8 cellular contexts compared by ENCODE assay signal in genomic region chr5:138077064-138077696, GRCh38. TPM values are rescaled to one million over a fixed set of nuclear protein-coding genes. Genes with fewer than 3 reads are reported as not detected.
DNase-seq lines count a peak whose midpoint lies in the region; ATAC-seq, FAIRE-seq and TF ChIP-seq lines count a peak whose summit lies in the region.

No MANE protein-coding gene starts in this region.

- H3K4me1 Mint-ChIP-seq in stimulated activated naive CD8-positive, alpha-beta T cell treated with anti-CD3 and anti-CD28 coated beads, Interleukin-15, amount 100 ng/mL, for 72 hours, result peaks cover 16% of the 10 kb centered on the region
- peaks cover 15% of the 10 kb centered on the region for H3K4me1 Mint-ChIP-seq in stimulated activated memory B cell treated with anti-CD40 and anti-IgM and Interleukin-4, amounts not matched to agents 10 μg/mL and 1 μg/mL and 100 μg/mL, for 72 hours

- DNase-seq in AG09309 (ENCODE audit: low read depth) (peak; percentile 21), GM19238 (ENCODE audit: insufficient read length, low spot score) (peak; percentile 33), NCI-H345 (lab: John Stamatoyannopoulos, UW) (peak; percentile 70), mucosa of descending colon (peak in 2 of 3 donors; percentile 31 to 89)
- peak; percentile 41 for DNase-seq in activated CD4-positive, alpha-beta T cell treated with anti-CD3 and anti-CD28 coated beads, Interleukin-2, amount 50 U/mL, for 1 hour
- peak; percentile 13 to 35 for DNase-seq in stimulated activated naive CD8-positive, alpha-beta T cell treated with anti-CD3 and anti-CD28 coated beads, Interleukin-15, amount 100 ng/mL, for 72 hours

- no peaks in the 10 kb centered on the region for H3K9me3 ChIP-seq in mucosa of descending colon

- no peak overlapping the region for H3K4me3 ChIP-seq in AG09309 (ENCODE audit: control insufficient read depth, low read depth, low read length)
- no peak overlapping the region for H3K4me3 ChIP-seq in mucosa of descending colon

- ATAC-seq in mucosa of descending colon, result peak; percentile 84
- no peak for ATAC-seq in stimulated activated naive CD8-positive, alpha-beta T cell treated with anti-CD3 and anti-CD28 coated beads, Interleukin-15, amount 100 ng/mL, for 72 hours
- ATAC-seq in stimulated activated memory B cell treated with anti-CD40 and anti-IgM and Interleukin-4, amounts not matched to agents 10 μg/mL and 1 μg/mL and 100 μg/mL, for 72 hours, result no peak

- intact Hi-C loops in mucosa of descending colon (cut with DNase I, micrococcal nuclease), result loop anchor here (2.0 to 5.0 kb wide), 2 partner anchors 55 to 56 kb away; no protein-coding TSS in a partner anchor

- no peaks in the 10 kb centered on the region for H3K27me3 Mint-ChIP-seq in stimulated activated naive CD8-positive, alpha-beta T cell treated with anti-CD3 and anti-CD28 coated beads, Interleukin-15, amount 100 ng/mL, for 72 hours
- no peaks in the 10 kb centered on the region for H3K27me3 Mint-ChIP-seq in stimulated activated memory B cell treated with anti-CD40 and anti-IgM and Interleukin-4, amounts not matched to agents 10 μg/mL and 1 μg/mL and 100 μg/mL, for 72 hours

- H3K27ac Mint-ChIP-seq in stimulated activated naive CD8-positive, alpha-beta T cell treated with anti-CD3 and anti-CD28 coated beads, Interleukin-15, amount 100 ng/mL, for 72 hours, result no peak overlapping the region
- no peak overlapping the region for H3K27ac Mint-ChIP-seq in stimulated activated memory B cell treated with anti-CD40 and anti-IgM and Interleukin-4, amounts not matched to agents 10 μg/mL and 1 μg/mL and 100 μg/mL, for 72 hours

- no peak overlapping the region for H3K4me3 Mint-ChIP-seq in stimulated activated naive CD8-positive, alpha-beta T cell treated with anti-CD3 and anti-CD28 coated beads, Interleukin-15, amount 100 ng/mL, for 72 hours
- no peak overlapping the region for H3K4me3 Mint-ChIP-seq in stimulated activated memory B cell treated with anti-CD40 and anti-IgM and Interleukin-4, amounts not matched to agents 10 μg/mL and 1 μg/mL and 100 μg/mL, for 72 hours

- peak; percentile 58 for FAIRE-seq in endometrium (lab: Jason Lieb, UNC)

- TF ChIP-seq CTCF in AG09309 (IDR thresholded peaks at IDR 0.05; ENCODE audit: control insufficient read depth, insufficient read depth, low read depth, low read length, missing control alignments), result peak; percentile 81
- peak; percentile 58 for TF ChIP-seq CTCF in mucosa of descending colon (IDR thresholded peaks at IDR 0.05)

- H3K4me1 ChIP-seq in mucosa of descending colon (ENCODE audit: low read depth), result no peaks in the 10 kb centered on the region

- H3K9me3 Mint-ChIP-seq in stimulated activated naive CD8-positive, alpha-beta T cell treated with anti-CD3 and anti-CD28 coated beads, Interleukin-15, amount 100 ng/mL, for 72 hours, result no peaks in the 10 kb centered on the region
- no peaks in the 10 kb centered on the region for H3K9me3 Mint-ChIP-seq in stimulated activated memory B cell treated with anti-CD40 and anti-IgM and Interleukin-4, amounts not matched to agents 10 μg/mL and 1 μg/mL and 100 μg/mL, for 72 hours

- H3K36me3 Mint-ChIP-seq in stimulated activated memory B cell treated with anti-CD40 and anti-IgM and Interleukin-4, amounts not matched to agents 10 μg/mL and 1 μg/mL and 100 μg/mL, for 72 hours, result no peaks in the 10 kb centered on the region

- H3K36me3 ChIP-seq in mucosa of descending colon (ENCODE audit: low read depth), result no peaks in the 10 kb centered on the region

RNA-seq across cellular contexts. Expression of gene WNT8A, which starts 6.7 kb away (rescaled TPM):
- total RNA-seq in mucosa of descending colon, result not detected

RNA-seq across cellular contexts. Expression of gene FAM13B, which starts 44.3 kb away (rescaled TPM):
- total RNA-seq in mucosa of descending colon, result 10 to 100 TPM; 25.5 to 58.4 (median 25.8) TPM
